Comparison of ENCODE assay signal across 2 cellular contexts in the genomic region with DNA sequence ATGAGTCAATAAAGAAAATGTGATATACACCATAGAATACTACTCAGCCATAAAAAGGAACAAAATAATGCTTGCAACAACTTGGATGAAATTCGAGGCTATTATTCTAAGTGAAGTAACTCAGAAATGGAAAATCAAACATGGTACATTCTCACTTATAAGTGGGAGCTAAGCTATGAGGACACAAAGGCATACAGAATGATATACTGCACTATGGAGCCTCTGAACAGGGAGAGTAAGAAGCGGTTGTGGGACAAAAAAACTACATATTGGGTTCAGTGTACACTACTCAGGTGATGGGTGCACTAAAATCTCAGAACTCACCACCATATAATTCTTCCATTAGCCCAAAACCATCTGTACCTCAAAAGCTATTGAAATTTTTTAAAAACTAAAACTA.
TF ChIP-seq lines count a peak whose summit lies in the region.

No MANE protein-coding gene starts in this region.

TF ChIP-seq in HEK293, 187 proteins besides CTCF, POLR2A, EP300 and RAD21 (continued from another document):
- TF ChIP-seq, protein P1, sequence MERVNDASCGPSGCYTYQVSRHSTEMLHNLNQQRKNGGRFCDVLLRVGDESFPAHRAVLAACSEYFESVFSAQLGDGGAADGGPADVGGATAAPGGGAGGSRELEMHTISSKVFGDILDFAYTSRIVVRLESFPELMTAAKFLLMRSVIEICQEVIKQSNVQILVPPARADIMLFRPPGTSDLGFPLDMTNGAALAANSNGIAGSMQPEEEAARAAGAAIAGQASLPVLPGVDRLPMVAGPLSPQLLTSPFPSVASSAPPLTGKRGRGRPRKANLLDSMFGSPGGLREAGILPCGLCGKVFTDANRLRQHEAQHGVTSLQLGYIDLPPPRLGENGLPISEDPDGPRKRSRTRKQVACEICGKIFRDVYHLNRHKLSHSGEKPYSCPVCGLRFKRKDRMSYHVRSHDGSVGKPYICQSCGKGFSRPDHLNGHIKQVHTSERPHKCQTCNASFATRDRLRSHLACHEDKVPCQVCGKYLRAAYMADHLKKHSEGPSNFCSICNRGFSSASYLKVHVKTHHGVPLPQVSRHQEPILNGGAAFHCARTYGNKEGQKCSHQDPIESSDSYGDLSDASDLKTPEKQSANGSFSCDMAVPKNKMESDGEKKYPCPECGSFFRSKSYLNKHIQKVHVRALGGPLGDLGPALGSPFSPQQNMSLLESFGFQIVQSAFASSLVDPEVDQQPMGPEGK (tag by site-specific recombination; IDR thresholded peaks at IDR 0.05): no peak
- TF ChIP-seq ZNF133 (tag by site-specific recombination; IDR thresholded peaks at IDR 0.05): no peak
- TF ChIP-seq, protein P2, sequence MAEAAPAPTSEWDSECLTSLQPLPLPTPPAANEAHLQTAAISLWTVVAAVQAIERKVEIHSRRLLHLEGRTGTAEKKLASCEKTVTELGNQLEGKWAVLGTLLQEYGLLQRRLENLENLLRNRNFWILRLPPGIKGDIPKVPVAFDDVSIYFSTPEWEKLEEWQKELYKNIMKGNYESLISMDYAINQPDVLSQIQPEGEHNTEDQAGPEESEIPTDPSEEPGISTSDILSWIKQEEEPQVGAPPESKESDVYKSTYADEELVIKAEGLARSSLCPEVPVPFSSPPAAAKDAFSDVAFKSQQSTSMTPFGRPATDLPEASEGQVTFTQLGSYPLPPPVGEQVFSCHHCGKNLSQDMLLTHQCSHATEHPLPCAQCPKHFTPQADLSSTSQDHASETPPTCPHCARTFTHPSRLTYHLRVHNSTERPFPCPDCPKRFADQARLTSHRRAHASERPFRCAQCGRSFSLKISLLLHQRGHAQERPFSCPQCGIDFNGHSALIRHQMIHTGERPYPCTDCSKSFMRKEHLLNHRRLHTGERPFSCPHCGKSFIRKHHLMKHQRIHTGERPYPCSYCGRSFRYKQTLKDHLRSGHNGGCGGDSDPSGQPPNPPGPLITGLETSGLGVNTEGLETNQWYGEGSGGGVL (tag by site-specific recombination; IDR thresholded peaks at IDR 0.05): no peak
- no peak for TF ChIP-seq ZIC2 (tag by site-specific recombination; IDR thresholded peaks at IDR 0.05)
- TF ChIP-seq, protein P3, sequence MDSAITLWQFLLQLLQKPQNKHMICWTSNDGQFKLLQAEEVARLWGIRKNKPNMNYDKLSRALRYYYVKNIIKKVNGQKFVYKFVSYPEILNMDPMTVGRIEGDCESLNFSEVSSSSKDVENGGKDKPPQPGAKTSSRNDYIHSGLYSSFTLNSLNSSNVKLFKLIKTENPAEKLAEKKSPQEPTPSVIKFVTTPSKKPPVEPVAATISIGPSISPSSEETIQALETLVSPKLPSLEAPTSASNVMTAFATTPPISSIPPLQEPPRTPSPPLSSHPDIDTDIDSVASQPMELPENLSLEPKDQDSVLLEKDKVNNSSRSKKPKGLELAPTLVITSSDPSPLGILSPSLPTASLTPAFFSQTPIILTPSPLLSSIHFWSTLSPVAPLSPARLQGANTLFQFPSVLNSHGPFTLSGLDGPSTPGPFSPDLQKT (IDR thresholded peaks at IDR 0.05; ENCODE audit: borderline replicate concordance, low read depth, low read length): no peak
- no peak for TF ChIP-seq ZNF132 (tag by site-specific recombination; IDR thresholded peaks at IDR 0.05; ENCODE audit: borderline replicate concordance)
- TF ChIP-seq ZNF514 (tag by site-specific recombination; IDR thresholded peaks at IDR 0.05): no peak
- no peak for TF ChIP-seq ZNF501 (tag by site-specific recombination; IDR thresholded peaks at IDR 0.05)
- no peak for TF ChIP-seq ZNF626 (tag by site-specific recombination; IDR thresholded peaks at IDR 0.05)
- TF ChIP-seq ZFP41 (tag by site-specific recombination; IDR thresholded peaks at IDR 0.05; ENCODE audit: borderline replicate concordance): no peak
- TF ChIP-seq SALL2 (tag by site-specific recombination; IDR thresholded peaks at IDR 0.05; ENCODE audit: borderline replicate concordance): no peak
- TF ChIP-seq SETDB1 (IDR thresholded peaks at IDR 0.05; ENCODE audit: insufficient read length, low read length): peak; percentile 80
- TF ChIP-seq TRIM28 (IDR thresholded peaks at IDR 0.05; ENCODE audit: borderline replicate concordance, low read length): 0 out of 2 replicates have a peak, but pooled peaks have one; percentile 52

TF ChIP-seq in GM23338, 12 proteins besides CTCF, POLR2A, EP300 and RAD21 (continued from another document):
- TF ChIP-seq, protein P4, sequence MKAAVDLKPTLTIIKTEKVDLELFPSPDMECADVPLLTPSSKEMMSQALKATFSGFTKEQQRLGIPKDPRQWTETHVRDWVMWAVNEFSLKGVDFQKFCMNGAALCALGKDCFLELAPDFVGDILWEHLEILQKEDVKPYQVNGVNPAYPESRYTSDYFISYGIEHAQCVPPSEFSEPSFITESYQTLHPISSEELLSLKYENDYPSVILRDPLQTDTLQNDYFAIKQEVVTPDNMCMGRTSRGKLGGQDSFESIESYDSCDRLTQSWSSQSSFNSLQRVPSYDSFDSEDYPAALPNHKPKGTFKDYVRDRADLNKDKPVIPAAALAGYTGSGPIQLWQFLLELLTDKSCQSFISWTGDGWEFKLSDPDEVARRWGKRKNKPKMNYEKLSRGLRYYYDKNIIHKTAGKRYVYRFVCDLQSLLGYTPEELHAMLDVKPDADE (IDR thresholded peaks at IDR 0.05): no peak
- TF ChIP-seq STAT1 (IDR thresholded peaks at IDR 0.05; ENCODE audit: unreplicated experiment) (no peak), EZH2 (IDR thresholded peaks at IDR 0.05; ENCODE audit: low read depth, unreplicated experiment) (no peak), NANOG (IDR thresholded peaks at IDR 0.05; ENCODE audit: borderline replicate concordance) (no peak), CREB1 (CRISPR knock-in tag; IDR thresholded peaks at IDR 0.05; ENCODE audit: low read depth) (no peak), POLR2AphosphoS5 (IDR thresholded peaks at IDR 0.05; ENCODE audit: low read depth) (no peak), EZH2phosphoT487 (IDR thresholded peaks at IDR 0.05; ENCODE audit: unreplicated experiment) (no peak), ZNF331 (CRISPR knock-in tag; IDR thresholded peaks at IDR 0.05; ENCODE audit: low read depth) (no peak)
- TF ChIP-seq, protein P5, sequence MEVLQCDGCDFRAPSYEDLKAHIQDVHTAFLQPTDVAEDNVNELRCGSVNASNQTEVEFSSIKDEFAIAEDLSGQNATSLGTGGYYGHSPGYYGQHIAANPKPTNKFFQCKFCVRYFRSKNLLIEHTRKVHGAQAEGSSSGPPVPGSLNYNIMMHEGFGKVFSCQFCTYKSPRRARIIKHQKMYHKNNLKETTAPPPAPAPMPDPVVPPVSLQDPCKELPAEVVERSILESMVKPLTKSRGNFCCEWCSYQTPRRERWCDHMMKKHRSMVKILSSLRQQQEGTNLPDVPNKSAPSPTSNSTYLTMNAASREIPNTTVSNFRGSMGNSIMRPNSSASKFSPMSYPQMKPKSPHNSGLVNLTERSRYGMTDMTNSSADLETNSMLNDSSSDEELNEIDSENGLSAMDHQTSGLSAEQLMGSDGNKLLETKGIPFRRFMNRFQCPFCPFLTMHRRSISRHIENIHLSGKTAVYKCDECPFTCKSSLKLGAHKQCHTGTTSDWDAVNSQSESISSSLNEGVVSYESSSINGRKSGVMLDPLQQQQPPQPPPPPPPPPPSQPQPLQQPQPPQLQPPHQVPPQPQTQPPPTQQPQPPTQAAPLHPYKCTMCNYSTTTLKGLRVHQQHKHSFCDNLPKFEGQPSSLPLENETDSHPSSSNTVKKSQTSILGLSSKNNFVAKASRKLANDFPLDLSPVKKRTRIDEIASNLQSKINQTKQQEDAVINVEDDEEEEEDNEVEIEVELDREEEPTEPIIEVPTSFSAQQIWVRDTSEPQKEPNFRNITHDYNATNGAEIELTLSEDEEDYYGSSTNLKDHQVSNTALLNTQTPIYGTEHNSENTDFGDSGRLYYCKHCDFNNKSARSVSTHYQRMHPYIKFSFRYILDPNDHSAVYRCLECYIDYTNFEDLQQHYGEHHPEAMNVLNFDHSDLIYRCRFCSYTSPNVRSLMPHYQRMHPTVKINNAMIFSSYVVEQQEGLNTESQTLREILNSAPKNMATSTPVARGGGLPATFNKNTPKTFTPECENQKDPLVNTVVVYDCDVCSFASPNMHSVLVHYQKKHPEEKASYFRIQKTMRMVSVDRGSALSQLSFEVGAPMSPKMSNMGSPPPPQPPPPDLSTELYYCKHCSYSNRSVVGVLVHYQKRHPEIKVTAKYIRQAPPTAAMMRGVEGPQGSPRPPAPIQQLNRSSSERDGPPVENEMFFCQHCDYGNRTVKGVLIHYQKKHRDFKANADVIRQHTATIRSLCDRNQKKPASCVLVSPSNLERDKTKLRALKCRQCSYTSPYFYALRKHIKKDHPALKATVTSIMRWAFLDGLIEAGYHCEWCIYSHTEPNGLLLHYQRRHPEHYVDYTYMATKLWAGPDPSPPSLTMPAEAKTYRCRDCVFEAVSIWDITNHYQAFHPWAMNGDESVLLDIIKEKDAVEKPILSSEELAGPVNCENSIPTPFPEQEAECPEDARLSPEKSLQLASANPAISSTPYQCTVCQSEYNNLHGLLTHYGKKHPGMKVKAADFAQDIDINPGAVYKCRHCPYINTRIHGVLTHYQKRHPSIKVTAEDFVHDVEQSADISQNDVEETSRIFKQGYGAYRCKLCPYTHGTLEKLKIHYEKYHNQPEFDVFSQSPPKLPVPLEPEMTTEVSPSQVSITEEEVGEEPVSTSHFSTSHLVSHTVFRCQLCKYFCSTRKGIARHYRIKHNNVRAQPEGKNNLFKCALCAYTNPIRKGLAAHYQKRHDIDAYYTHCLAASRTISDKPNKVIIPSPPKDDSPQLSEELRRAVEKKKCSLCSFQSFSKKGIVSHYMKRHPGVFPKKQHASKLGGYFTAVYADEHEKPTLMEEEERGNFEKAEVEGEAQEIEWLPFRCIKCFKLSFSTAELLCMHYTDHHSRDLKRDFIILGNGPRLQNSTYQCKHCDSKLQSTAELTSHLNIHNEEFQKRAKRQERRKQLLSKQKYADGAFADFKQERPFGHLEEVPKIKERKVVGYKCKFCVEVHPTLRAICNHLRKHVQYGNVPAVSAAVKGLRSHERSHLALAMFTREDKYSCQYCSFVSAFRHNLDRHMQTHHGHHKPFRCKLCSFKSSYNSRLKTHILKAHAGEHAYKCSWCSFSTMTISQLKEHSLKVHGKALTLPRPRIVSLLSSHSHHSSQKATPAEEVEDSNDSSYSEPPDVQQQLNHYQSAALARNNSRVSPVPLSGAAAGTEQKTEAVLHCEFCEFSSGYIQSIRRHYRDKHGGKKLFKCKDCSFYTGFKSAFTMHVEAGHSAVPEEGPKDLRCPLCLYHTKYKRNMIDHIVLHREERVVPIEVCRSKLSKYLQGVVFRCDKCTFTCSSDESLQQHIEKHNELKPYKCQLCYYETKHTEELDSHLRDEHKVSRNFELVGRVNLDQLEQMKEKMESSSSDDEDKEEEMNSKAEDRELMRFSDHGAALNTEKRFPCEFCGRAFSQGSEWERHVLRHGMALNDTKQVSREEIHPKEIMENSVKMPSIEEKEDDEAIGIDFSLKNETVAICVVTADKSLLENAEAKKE (CRISPR knock-in tag; IDR thresholded peaks at IDR 0.05): no peak
- TF ChIP-seq, protein P6, sequence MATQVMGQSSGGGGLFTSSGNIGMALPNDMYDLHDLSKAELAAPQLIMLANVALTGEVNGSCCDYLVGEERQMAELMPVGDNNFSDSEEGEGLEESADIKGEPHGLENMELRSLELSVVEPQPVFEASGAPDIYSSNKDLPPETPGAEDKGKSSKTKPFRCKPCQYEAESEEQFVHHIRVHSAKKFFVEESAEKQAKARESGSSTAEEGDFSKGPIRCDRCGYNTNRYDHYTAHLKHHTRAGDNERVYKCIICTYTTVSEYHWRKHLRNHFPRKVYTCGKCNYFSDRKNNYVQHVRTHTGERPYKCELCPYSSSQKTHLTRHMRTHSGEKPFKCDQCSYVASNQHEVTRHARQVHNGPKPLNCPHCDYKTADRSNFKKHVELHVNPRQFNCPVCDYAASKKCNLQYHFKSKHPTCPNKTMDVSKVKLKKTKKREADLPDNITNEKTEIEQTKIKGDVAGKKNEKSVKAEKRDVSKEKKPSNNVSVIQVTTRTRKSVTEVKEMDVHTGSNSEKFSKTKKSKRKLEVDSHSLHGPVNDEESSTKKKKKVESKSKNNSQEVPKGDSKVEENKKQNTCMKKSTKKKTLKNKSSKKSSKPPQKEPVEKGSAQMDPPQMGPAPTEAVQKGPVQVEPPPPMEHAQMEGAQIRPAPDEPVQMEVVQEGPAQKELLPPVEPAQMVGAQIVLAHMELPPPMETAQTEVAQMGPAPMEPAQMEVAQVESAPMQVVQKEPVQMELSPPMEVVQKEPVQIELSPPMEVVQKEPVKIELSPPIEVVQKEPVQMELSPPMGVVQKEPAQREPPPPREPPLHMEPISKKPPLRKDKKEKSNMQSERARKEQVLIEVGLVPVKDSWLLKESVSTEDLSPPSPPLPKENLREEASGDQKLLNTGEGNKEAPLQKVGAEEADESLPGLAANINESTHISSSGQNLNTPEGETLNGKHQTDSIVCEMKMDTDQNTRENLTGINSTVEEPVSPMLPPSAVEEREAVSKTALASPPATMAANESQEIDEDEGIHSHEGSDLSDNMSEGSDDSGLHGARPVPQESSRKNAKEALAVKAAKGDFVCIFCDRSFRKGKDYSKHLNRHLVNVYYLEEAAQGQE (IDR thresholded peaks at IDR 0.05; ENCODE audit: unreplicated experiment): no peak
TF ChIP-seq in GM23338: peak in this region for 0.
